ENCODE assay signal across 8 cellular contexts in the genomic region with DNA sequence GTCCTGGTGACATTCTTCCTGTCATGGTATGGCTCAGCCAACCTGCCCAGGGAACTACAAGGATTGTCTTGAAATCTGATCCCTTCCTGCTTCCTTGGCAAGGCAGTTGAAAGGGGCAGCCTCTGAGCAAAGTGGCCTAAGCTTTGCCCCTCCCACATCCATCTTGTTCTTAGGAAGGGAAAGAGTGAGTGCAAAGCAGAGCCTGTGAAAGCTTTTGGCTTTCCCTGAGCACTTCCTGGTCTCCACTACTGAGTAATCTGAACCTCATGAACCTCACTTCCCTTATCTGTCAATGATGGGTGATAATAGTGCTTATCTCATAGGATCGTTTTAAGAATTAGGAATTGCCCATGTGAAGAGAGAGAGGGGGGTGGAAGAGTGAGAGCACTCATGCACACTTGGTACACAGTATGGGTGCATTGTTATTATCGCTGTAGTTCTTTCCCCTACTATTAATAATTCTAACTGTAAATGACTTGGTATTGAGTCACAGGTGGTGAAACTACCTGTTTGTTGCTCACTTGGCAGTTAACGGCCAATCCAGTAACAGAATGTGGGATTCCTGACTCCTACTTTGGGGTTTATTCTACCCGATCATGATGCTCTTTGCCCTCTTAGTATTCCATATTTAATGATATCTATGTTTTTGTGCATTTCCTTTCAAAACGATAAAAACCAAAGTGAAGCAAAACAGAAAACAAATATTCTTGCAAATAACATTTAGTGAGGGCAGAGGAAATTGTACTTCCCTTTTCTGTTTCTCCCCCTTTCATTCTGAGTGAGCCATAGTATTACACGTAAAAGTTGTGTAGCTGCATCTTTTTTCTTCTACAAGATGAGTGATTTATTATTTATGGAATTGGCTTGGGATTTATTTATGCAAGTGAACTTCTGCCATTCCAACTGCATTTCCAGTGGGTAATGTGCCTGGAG.
DNase-seq lines count a peak whose midpoint lies in the region; ATAC-seq, FAIRE-seq and TF ChIP-seq lines count a peak whose summit lies in the region.

No MANE protein-coding gene starts in this region.

- no peak overlapping the region for H3K18ac ChIP-seq in H1 (ENCODE audit: extremely low read depth, low read length)

- DNase-seq in GM18507 (ENCODE audit: extremely low spot score, insufficient read length, low read depth), result no peak
- peak; percentile 25 for DNase-seq in Kasumi-1 (lab: John Stamatoyannopoulos, UW)
- DNase-seq in H1 (ENCODE audit: low read depth in 1 of 2, low spot score in 2 of 2), result peak in 1 of 2 experiments; percentile 7
- no peak for DNase-seq in globus pallidus (ENCODE audit: low spot score)
- no peak for DNase-seq in thyroid gland
- DNase-seq in activated T-helper 1 cell treated with anti-CD3 and anti-CD28 coated beads, Interleukin-12 subunit alpha, Interleukin-12 subunit beta, Interleukin-2, Interleukin-4 antibody, amounts not matched to agents 30 ng/mL and 10 ng/mL and 1 ng/mL, durations not matched to agents 14 hours and 24 hours and 36 hours (ENCODE audit: low spot score), result no peak
- no peak for DNase-seq in BE2C

- FAIRE-seq in GM18507 (lab: Jason Lieb, UNC), result peak; percentile 80
- peak; percentile 96 for FAIRE-seq in H1 (lab: Jason Lieb, UNC)

- H3K9me3 Mint-ChIP-seq in activated T-helper 1 cell treated with anti-CD3 and anti-CD28 coated beads, Interleukin-12 subunit alpha, Interleukin-12 subunit beta, Interleukin-2, Interleukin-4 antibody, amounts not matched to agents 30 ng/mL and 10 ng/mL and 1 ng/mL, durations not matched to agents 14 hours and 24 hours and 36 hours, result peaks cover 4% of the 10 kb centered on the region

- H3K9me3 ChIP-seq in H1 (ENCODE audit: insufficient read depth in 2 of 2, low read depth in 1 of 2, low read length in 1 of 2), result no peaks in the 10 kb centered on the region
- no peaks in the 10 kb centered on the region for H3K9me3 ChIP-seq in thyroid gland
- no peaks in the 10 kb centered on the region for H3K9me3 ChIP-seq in BE2C

- no peak overlapping the region for H2BK120ac ChIP-seq in H1 (replicated peaks; ENCODE audit: low read depth, low read length)

- CTCF ChIA-PET in H1 (lab: Charles Lee; ENCODE audit: partially characterized antibody), result no interaction called here

- no peak overlapping the region for H3K14ac ChIP-seq in H1 (ENCODE audit: insufficient read length)

- peaks cover 6% of the 10 kb centered on the region for H3K4me1 Mint-ChIP-seq in activated T-helper 1 cell treated with anti-CD3 and anti-CD28 coated beads, Interleukin-12 subunit alpha, Interleukin-12 subunit beta, Interleukin-2, Interleukin-4 antibody, amounts not matched to agents 30 ng/mL and 10 ng/mL and 1 ng/mL, durations not matched to agents 14 hours and 24 hours and 36 hours (ENCODE audit: low read depth)

- H3K27me3 ChIP-seq in H1 (replicated peaks in 1 of 4; ENCODE audit: control insufficient read depth in 3 of 4, extremely low read depth in 1 of 4, insufficient read depth in 3 of 4, low read length in 3 of 4), result no peaks in the 10 kb centered on the region
- no peaks in the 10 kb centered on the region for H3K27me3 ChIP-seq in thyroid gland
- H3K27me3 ChIP-seq in BE2C, result no peaks in the 10 kb centered on the region

- peaks cover 2% of the 10 kb centered on the region for H3K36me3 Mint-ChIP-seq in activated T-helper 1 cell treated with anti-CD3 and anti-CD28 coated beads, Interleukin-12 subunit alpha, Interleukin-12 subunit beta, Interleukin-2, Interleukin-4 antibody, amounts not matched to agents 30 ng/mL and 10 ng/mL and 1 ng/mL, durations not matched to agents 14 hours and 24 hours and 36 hours (ENCODE audit: low read depth)

- H3K27ac ChIP-seq in H1 (ENCODE audit: low read depth, low read length) (no peak overlapping the region), thyroid gland (no peak overlapping the region)

- H3K27ac Mint-ChIP-seq in activated T-helper 1 cell treated with anti-CD3 and anti-CD28 coated beads, Interleukin-12 subunit alpha, Interleukin-12 subunit beta, Interleukin-2, Interleukin-4 antibody, amounts not matched to agents 30 ng/mL and 10 ng/mL and 1 ng/mL, durations not matched to agents 14 hours and 24 hours and 36 hours, result no peak overlapping the region

- no peak overlapping the region for H3K4me3 Mint-ChIP-seq in activated T-helper 1 cell treated with anti-CD3 and anti-CD28 coated beads, Interleukin-12 subunit alpha, Interleukin-12 subunit beta, Interleukin-2, Interleukin-4 antibody, amounts not matched to agents 30 ng/mL and 10 ng/mL and 1 ng/mL, durations not matched to agents 14 hours and 24 hours and 36 hours

- no peak overlapping the region for H4K5ac ChIP-seq in H1 (ENCODE audit: insufficient read length, low read depth, low read length)

- H2AK5ac ChIP-seq in H1 (ENCODE audit: low read depth, low read length), result no peak overlapping the region

- no peak overlapping the region; a peak in 1 of 4 replicates for H3K4me2 ChIP-seq in H1 (ENCODE audit: insufficient read depth in 1 of 2, low read depth in 2 of 2, low read length in 2 of 2)

- WGBS in H1 (ENCODE audit: extremely low coverage in 1 of 2, insufficient coverage in 1 of 2, insufficient read length in 1 of 2, insufficient replicate concordance in 2 of 2, low coverage in 1 of 2, low lambda C conversion rate in 2 of 2, missing lambda C conversion rate in 1 of 2), 2 experiments, result 86% methylated on average over 6 of the region's 6 CpGs; no CpG with 5 or more reads in 1 of the 2 experiments
- 70 to 78% methylated on average over 6 of the region's 6 CpGs for WGBS in thyroid gland, 2 donors

- no peak for TF ChIP-seq POLR2A in H1 (IDR thresholded peaks at IDR 0.05; ENCODE audit: control extremely low read depth in 1 of 2, low read depth in 2 of 2, low read length in 2 of 2)
- TF ChIP-seq POLR2A in thyroid gland (IDR thresholded peaks at IDR 0.05), result no peak

- TF ChIP-seq EP300 in H1 (IDR thresholded peaks at IDR 0.05; ENCODE audit: borderline replicate concordance in 1 of 2, low read depth in 2 of 2, low read length in 2 of 2), result no peak

- no peak overlapping the region for H4K8ac ChIP-seq in H1 (ENCODE audit: extremely low read depth, insufficient read depth, low read length)

- H3K79me1 ChIP-seq in H1 (ENCODE audit: low read depth, low read length), result no peaks in the 10 kb centered on the region

- no peaks in the 10 kb centered on the region; the same call in 1 of the 2 replicates for H3K23me2 ChIP-seq in H1 (ENCODE audit: low read depth, low read length)

- ATAC-seq in GM21717 (IDR thresholded peaks at IDR 0.05; ENCODE audit: unreplicated experiment), result peak; percentile 85

- H4K91ac ChIP-seq in H1 (replicated peaks; ENCODE audit: insufficient read length, low read length), result no peak overlapping the region

- no peak overlapping the region for H3K56ac ChIP-seq in H1 (replicated peaks; ENCODE audit: insufficient read length, low read depth, low read length)

- no peak overlapping the region for H2BK20ac ChIP-seq in H1 (ENCODE audit: low read length)

- intact Hi-C loops in thyroid gland (cut with DNase I), result no loop called here
- intact Hi-C loops in activated T-helper 1 cell treated with anti-CD3 and anti-CD28 coated beads, Interleukin-12 subunit alpha, Interleukin-12 subunit beta, Interleukin-2, Interleukin-4 antibody, amounts not matched to agents 30 ng/mL and 10 ng/mL and 1 ng/mL, durations not matched to agents 14 hours and 24 hours and 36 hours (cut with micrococcal nuclease), result no loop called here

- POLR2A ChIA-PET in H1 (lab: Charles Lee; ENCODE audit: partially characterized antibody), result no interaction called here

- no peak for TF ChIP-seq CTCF in H1 (IDR thresholded peaks at IDR 0.05; ENCODE audit: control extremely low read depth in 1 of 3, insufficient read depth in 1 of 3, low read depth in 1 of 3, low read length in 3 of 3)
- no peak for TF ChIP-seq CTCF in thyroid gland (IDR thresholded peaks at IDR 0.05)
- TF ChIP-seq CTCF in BE2C (IDR thresholded peaks at IDR 0.05; ENCODE audit: low read depth, low read length), result no peak

- no peaks in the 10 kb centered on the region for H4K20me1 ChIP-seq in H1 (replicated peaks in 1 of 2; ENCODE audit: control insufficient read depth in 1 of 2, insufficient read depth in 2 of 2, low read length in 2 of 2)

- no peak overlapping the region for H2BK12ac ChIP-seq in H1 (ENCODE audit: low read depth, low read length)

- no peak overlapping the region for H3K4ac ChIP-seq in H1 (replicated peaks; ENCODE audit: insufficient read length, low read depth, low read length)

- no peaks in the 10 kb centered on the region for H3K79me2 ChIP-seq in H1 (ENCODE audit: control insufficient read depth in 1 of 2, insufficient read depth in 2 of 2, low read length in 2 of 2)

- H3K23ac ChIP-seq in H1 (ENCODE audit: insufficient read length), result no peak overlapping the region

- H3K4me1 ChIP-seq in H1 (replicated peaks in 1 of 4; ENCODE audit: control insufficient read depth in 3 of 4, insufficient read depth in 4 of 4, low read length in 3 of 4) (peaks cover 0 to 2% (median under 1%) of the 10 kb centered on the region in 4 experiments; a peak in 2 of 7 replicates), thyroid gland (no peaks in the 10 kb centered on the region), BE2C (no peaks in the 10 kb centered on the region)

- no peaks in the 10 kb centered on the region for H3K36me3 ChIP-seq in H1 (ENCODE audit: control insufficient read depth in 2 of 4, insufficient read depth in 4 of 4, low read length in 3 of 4)
- H3K36me3 ChIP-seq in thyroid gland, result no peaks in the 10 kb centered on the region
- no peaks in the 10 kb centered on the region for H3K36me3 ChIP-seq in BE2C

- no peak overlapping the region for H3K9ac ChIP-seq in H1 (replicated peaks in 1 of 4; ENCODE audit: extremely low read depth in 1 of 4, low read depth in 3 of 4, low read length in 3 of 4)

- H3K4me3 ChIP-seq in H1 (ENCODE audit: extremely low read depth in 1 of 4, insufficient read depth in 2 of 4, low read depth in 3 of 4, low read length in 4 of 4) (no peak overlapping the region), thyroid gland (replicated peaks in 1 of 3) (no peak overlapping the region), BE2C (ENCODE audit: low read depth, low read length) (no peak overlapping the region)

- H3K27me3 Mint-ChIP-seq in activated T-helper 1 cell treated with anti-CD3 and anti-CD28 coated beads, Interleukin-12 subunit alpha, Interleukin-12 subunit beta, Interleukin-2, Interleukin-4 antibody, amounts not matched to agents 30 ng/mL and 10 ng/mL and 1 ng/mL, durations not matched to agents 14 hours and 24 hours and 36 hours (ENCODE audit: insufficient read depth), result peaks cover 1% of the 10 kb centered on the region

- no peak overlapping the region for H2BK5ac ChIP-seq in H1 (ENCODE audit: low read depth, low read length)

- no peak for TF ChIP-seq RAD21 in H1 (IDR thresholded peaks at IDR 0.05 in 1 of 2, conservative IDR thresholded peaks at IDR 0.05 in 1 of 2; ENCODE audit: low read depth in 2 of 2, low read length in 2 of 2)

- H2BK15ac ChIP-seq in H1 (ENCODE audit: low read length), result no peak overlapping the region

- no peak overlapping the region for H2AFZ ChIP-seq in H1 (ENCODE audit: low read length)

TF ChIP-seq in H1, 55 proteins besides CTCF, POLR2A, EP300 and RAD21 (continues in another document):
- no peak for TF ChIP-seq ASH2L (IDR thresholded peaks at IDR 0.05; ENCODE audit: low read length)
- TF ChIP-seq NANOG (IDR thresholded peaks at IDR 0.05; ENCODE audit: insufficient read depth, low read depth, low read length, poor library complexity, severe bottlenecking), result no peak
- no peak for TF ChIP-seq EZH2 (IDR thresholded peaks at IDR 0.05; ENCODE audit: low read depth, low read length, severe bottlenecking)
- TF ChIP-seq TEAD4 (IDR thresholded peaks at IDR 0.05; ENCODE audit: low read depth, low read length), result no peak

Comparison
In these comparisons a context has a peak if more than half of its experiments do, and no peak if none do; other contexts are left out.
1. DNase-seq: peak in Kasumi-1 (2 of 2); none in GM18507 (single experiment), globus pallidus (single experiment), thyroid gland (0 of 2), activated T-helper 1 cell treated with anti-CD3 and anti-CD28 coated beads, Interleukin-12 subunit alpha, Interleukin-12 subunit beta, Interleukin-2, Interleukin-4 antibody, amounts not matched to agents 30 ng/mL and 10 ng/mL and 1 ng/mL, durations not matched to agents 14 hours and 24 hours and 36 hours (single experiment) and BE2C (single experiment).